13 cellular contexts compared by ENCODE assay signal in the genomic region with DNA sequence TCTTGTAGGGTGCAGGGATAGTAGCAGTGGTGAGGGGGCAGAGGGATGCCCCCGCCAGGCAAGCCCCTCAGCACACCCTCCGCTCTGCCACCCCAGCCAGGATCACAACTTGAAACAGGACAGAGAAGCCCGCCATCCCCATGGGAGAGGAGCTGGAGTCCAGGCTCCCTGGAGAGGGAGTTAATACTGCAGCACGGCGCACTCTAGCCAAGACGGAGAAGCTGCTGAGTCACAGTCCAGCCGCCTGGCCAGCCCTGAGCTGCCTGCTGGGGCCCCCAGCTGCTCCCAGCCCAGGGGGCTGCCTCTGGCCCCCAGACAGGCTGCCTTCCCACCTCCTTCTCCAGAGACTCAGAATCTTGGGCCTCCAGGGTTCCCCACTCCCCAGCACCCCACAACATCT.
DNase-seq lines count a peak whose midpoint lies in the region; ATAC-seq and TF ChIP-seq lines count a peak whose summit lies in the region.
"Had no signal": no experiment of that assay in that cellular context is flagged by ENCODE, and none has a peak within 500 bp of the region (broad histone marks: within the 10 kb centered on the region; RNA-seq: fewer than 3 reads in every experiment).

No MANE protein-coding gene starts in this region.

- peaks cover 10% of the 10 kb centered on the region for H4K20me1 ChIP-seq in BLaER1
- no peaks in the 10 kb centered on the region for H4K20me1 ChIP-seq in fibroblast of lung (ENCODE audit: control insufficient read depth, extremely low read depth, insufficient read depth, low read length)
- no peaks in the 10 kb centered on the region for H4K20me1 ChIP-seq in neural progenitor cell (ENCODE audit: low read depth)

- intact Hi-C loops in naive thymus-derived CD4-positive, alpha-beta T cell (cut with micrococcal nuclease) = no loop called here

- H3K4me2 ChIP-seq in BLaER1 (peak overlapping the region; percentile 84), fibroblast of lung (ENCODE audit: extremely low read depth, insufficient read depth, low read length) (no peak overlapping the region), neural progenitor cell (no peak overlapping the region)
- H3K4me2 ChIP-seq: KMS-11 had no signal

- peaks cover 5% of the 10 kb centered on the region for H3K27me3 Mint-ChIP-seq in neural progenitor cell (ENCODE audit: insufficient read depth, low read depth)
- H3K27me3 Mint-ChIP-seq in naive thymus-derived CD4-positive, alpha-beta T cell = peaks cover 0 to 31% (median 21%) of the 10 kb centered on the region in 5 donors

- no peak overlapping the region for H3K4me3 ChIP-seq in BLaER1
- no peak overlapping the region for H3K4me3 ChIP-seq in fibroblast of lung (replicated peaks in 1 of 4; ENCODE audit: control extremely low read depth in 1 of 4, insufficient read depth in 1 of 4, low read depth in 3 of 4, low read length in 4 of 4)
- no peak overlapping the region for H3K4me3 ChIP-seq in neural progenitor cell
- H3K4me3 ChIP-seq in naive thymus-derived CD4-positive, alpha-beta T cell (ENCODE audit: low read length) = no peak overlapping the region

- no peak overlapping the region for H3K27ac Mint-ChIP-seq in neural progenitor cell
- no peak overlapping the region for H3K27ac Mint-ChIP-seq in naive thymus-derived CD4-positive, alpha-beta T cell
- H3K27ac Mint-ChIP-seq: CD8-positive, alpha-beta T cell; natural killer cell had no signal

- H3K9me3 ChIP-seq in BLaER1 = no peaks in the 10 kb centered on the region
- H3K9me3 ChIP-seq in fibroblast of lung (ENCODE audit: control insufficient read depth, insufficient read depth, low read depth, low read length) = no peaks in the 10 kb centered on the region
- H3K9me3 ChIP-seq in neural progenitor cell (ENCODE audit: low read depth) = no peaks in the 10 kb centered on the region
- H3K9me3 ChIP-seq in naive thymus-derived CD4-positive, alpha-beta T cell (ENCODE audit: control insufficient read depth in 2 of 3, low read length in 3 of 3) = no peaks in the 10 kb centered on the region

- no peak overlapping the region for H2AFZ ChIP-seq in fibroblast of lung (ENCODE audit: low read length)
- H2AFZ ChIP-seq in neural progenitor cell (replicated peaks) = peak overlapping the region; percentile 34

- H3K4me1 Mint-ChIP-seq in neural progenitor cell = peaks cover 21% of the 10 kb centered on the region
- H3K4me1 Mint-ChIP-seq in naive thymus-derived CD4-positive, alpha-beta T cell = peaks cover 0 to 16% (median 13%) of the 10 kb centered on the region in 7 donors

- no peaks in the 10 kb centered on the region for H3K36me3 Mint-ChIP-seq in neural progenitor cell
- no peaks in the 10 kb centered on the region for H3K36me3 Mint-ChIP-seq in naive thymus-derived CD4-positive, alpha-beta T cell
- H3K36me3 Mint-ChIP-seq: CD8-positive, alpha-beta T cell; natural killer cell had no signal

- peaks cover 66% of the 10 kb centered on the region for H3K4me1 ChIP-seq in BLaER1
- H3K4me1 ChIP-seq in fibroblast of lung (ENCODE audit: control insufficient read depth, extremely low read depth, insufficient read depth, low read length) = peaks cover 8% of the 10 kb centered on the region
- peaks cover 12% of the 10 kb centered on the region for H3K4me1 ChIP-seq in neural progenitor cell
- H3K4me1 ChIP-seq in naive thymus-derived CD4-positive, alpha-beta T cell (ENCODE audit: control insufficient read depth in 2 of 2, insufficient read depth in 2 of 2, low read length in 2 of 2) = peaks cover 11 to 17% of the 10 kb centered on the region in 2 donors

- peaks cover 10% of the 10 kb centered on the region for H3F3A ChIP-seq in neural progenitor cell (ENCODE audit: low read depth)

- ATAC-seq in HG02884 (IDR thresholded peaks at IDR 0.05; ENCODE audit: unreplicated experiment) (no peak), HG02571 (IDR thresholded peaks at IDR 0.05; ENCODE audit: unreplicated experiment) (no peak)
- ATAC-seq in naive thymus-derived CD4-positive, alpha-beta T cell = no peak
- ATAC-seq: CD8-positive, alpha-beta T cell; natural killer cell had no signal

- no peaks in the 10 kb centered on the region for H3K27me3 ChIP-seq in BLaER1
- no peaks in the 10 kb centered on the region for H3K27me3 ChIP-seq in fibroblast of lung (ENCODE audit: control insufficient read depth, insufficient read depth, low read length)
- no peaks in the 10 kb centered on the region for H3K27me3 ChIP-seq in neural progenitor cell
- H3K27me3 ChIP-seq in naive thymus-derived CD4-positive, alpha-beta T cell (ENCODE audit: control insufficient read depth in 2 of 2, insufficient read depth in 2 of 2, low read length in 2 of 2) = no peaks in the 10 kb centered on the region

- no peaks in the 10 kb centered on the region for H3K36me3 ChIP-seq in BLaER1
- no peaks in the 10 kb centered on the region for H3K36me3 ChIP-seq in fibroblast of lung (ENCODE audit: control insufficient read depth, insufficient read depth, low read length)
- H3K36me3 ChIP-seq in neural progenitor cell = no peaks in the 10 kb centered on the region
- no peaks in the 10 kb centered on the region for H3K36me3 ChIP-seq in naive thymus-derived CD4-positive, alpha-beta T cell (ENCODE audit: control insufficient read depth in 2 of 3, insufficient read depth in 3 of 3, low read length in 3 of 3)

- CTCF ChIA-PET in naive thymus-derived CD4-positive, alpha-beta T cell (lab: Charles Lee) = no interaction called here

- H3K9me3 Mint-ChIP-seq in neural progenitor cell = no peaks in the 10 kb centered on the region
- peaks cover 0 to 2% (median 0%) of the 10 kb centered on the region in 11 donors for H3K9me3 Mint-ChIP-seq in naive thymus-derived CD4-positive, alpha-beta T cell
- H3K9me3 Mint-ChIP-seq: CD8-positive, alpha-beta T cell; natural killer cell had no signal

- peak; percentile 84 for DNase-seq in NCI-H82 (lab: John Stamatoyannopoulos, UW)
- peak; percentile 48 to 66 for DNase-seq in fibroblast of lung (ENCODE audit: low read depth in 2 of 2)
- DNase-seq in neural progenitor cell (ENCODE audit: low spot score) = no peak
- no peak for DNase-seq in naive thymus-derived CD4-positive, alpha-beta T cell
- no peak for DNase-seq in SW 1271 (lab: John Stamatoyannopoulos, UW)
- DNase-seq: CD8-positive, alpha-beta T cell; dermis blood vessel endothelial cell; natural killer cell; stimulated activated CD4-positive, alpha-beta T cell treated with anti-CD3 and anti-CD28 coated beads, Interleukin-2, amount 100 ng/mL, for 24 hours had no signal

- H3K27ac ChIP-seq in BLaER1 (0 out of 2 replicates have a peak overlapping the region, but pooled peaks have one; percentile 9), fibroblast of lung (ENCODE audit: insufficient read depth, low read length) (no peak overlapping the region), neural progenitor cell (peak overlapping the region; percentile 46)
- H3K27ac ChIP-seq in naive thymus-derived CD4-positive, alpha-beta T cell (ENCODE audit: low read depth, low read length) = no peak overlapping the region
- H3K27ac ChIP-seq: KMS-11 had no signal

- 0 out of 2 replicates have a peak overlapping the region, but pooled peaks have one; percentile 10 for H3K9ac ChIP-seq in BLaER1
- no peak overlapping the region for H3K9ac ChIP-seq in fibroblast of lung (ENCODE audit: insufficient read depth, low read length)
- H3K9ac ChIP-seq in neural progenitor cell = no peak overlapping the region
- H3K9ac ChIP-seq: KMS-11 had no signal

- POLR2A ChIA-PET in naive thymus-derived CD4-positive, alpha-beta T cell (lab: Charles Lee) = no interaction called here

- H3K4me3 Mint-ChIP-seq in neural progenitor cell = no peak overlapping the region
- no peak overlapping the region for H3K4me3 Mint-ChIP-seq in naive thymus-derived CD4-positive, alpha-beta T cell
- H3K4me3 Mint-ChIP-seq: CD8-positive, alpha-beta T cell; natural killer cell had no signal

- H3K79me2 ChIP-seq in fibroblast of lung (ENCODE audit: control insufficient read depth, insufficient read depth, low read length) (no peaks in the 10 kb centered on the region), neural progenitor cell (ENCODE audit: low read depth) (no peaks in the 10 kb centered on the region)

- TF ChIP-seq CTCF in fibroblast of lung (conservative IDR thresholded peaks at IDR 0.05 in 1 of 2, IDR thresholded peaks at IDR 0.05 in 1 of 2; ENCODE audit: low read depth in 1 of 2, low read length in 2 of 2) (no peak), neural progenitor cell (IDR thresholded peaks at IDR 0.05) (no peak)

Comparison
In these comparisons a context has a peak if more than half of its experiments do, and no peak if none do; other contexts are left out.
1. H3K27ac ChIP-seq: peak in BLaER1 (single experiment) and neural progenitor cell (single experiment); none in fibroblast of lung (single experiment) and naive thymus-derived CD4-positive, alpha-beta T cell (single experiment).
2. DNase-seq: peak in NCI-H82 (single experiment) and fibroblast of lung (2 of 2); none in neural progenitor cell (single experiment), naive thymus-derived CD4-positive, alpha-beta T cell (0 of 9) and SW 1271 (0 of 2).